11 cellular contexts compared by ENCODE assay signal in genomic region chr2:105873281-105873680, GRCh38.
DNase-seq lines count a peak whose midpoint lies in the region; ATAC-seq and TF ChIP-seq lines count a peak whose summit lies in the region.
"Had no signal": no experiment of that assay in that cellular context is flagged by ENCODE, and none has a peak within 500 bp of the region (broad histone marks: within the 10 kb centered on the region; RNA-seq: fewer than 3 reads in every experiment).

No MANE protein-coding gene starts in this region.

- WGBS in stomach, 5 donors: 65 to 84% (median 79%) methylated on average over 5 of the region's 5 CpGs

- TF ChIP-seq CTCF in stomach (IDR thresholded peaks at IDR 0.05) (no peak), left lung (IDR thresholded peaks at IDR 0.05) (no peak)

- CTCF ChIA-PET in activated CD4-positive, alpha-beta T cell treated with anti-CD3 and anti-CD28 coated beads for 36 hours (lab: Charles Lee): interaction anchor here (0.6 to 1.1 kb wide), 3 partner anchors 8 to 159 kb away, joined by 3 to 4 read pairs (median 3); no protein-coding TSS in a partner anchor

- no peak for TF ChIP-seq EP300 in stomach (IDR thresholded peaks at IDR 0.05)

- H3K27ac ChIP-seq in stomach (peak overlapping the region in 1 of 5 donors; percentile 7), left lung (no peak overlapping the region)
- H3K27ac ChIP-seq: coronary artery had no signal

- H3K36me3 ChIP-seq in stomach (peaks cover 0 to 8% (median 3%) of the 10 kb centered on the region in 4 donors), left lung (no peaks in the 10 kb centered on the region)
- H3K36me3 ChIP-seq: HAP-1 had no signal

- peaks cover 65% of the 10 kb centered on the region for H3K36me3 Mint-ChIP-seq in activated CD4-positive, alpha-beta T cell treated with anti-CD3 and anti-CD28 coated beads for 36 hours (ENCODE audit: low read depth)

- no peaks in the 10 kb centered on the region for H3K9me3 Mint-ChIP-seq in activated CD4-positive, alpha-beta T cell treated with anti-CD3 and anti-CD28 coated beads for 36 hours (ENCODE audit: low read depth)

- intact Hi-C loops in activated CD4-positive, alpha-beta T cell treated with anti-CD3 and anti-CD28 coated beads for 36 hours (cut with DNase I, micrococcal nuclease): loop anchor here in 1 of 2 experiments (2.0 to 5.0 kb wide), 2 partner anchors 16 to 54 kb away; no protein-coding TSS in a partner anchor
- intact Hi-C loops in stomach (cut with DNase I; ENCODE audit: low total_unique reads) (loop anchor here (10.0 kb wide), 1 partner anchor 192 kb away; a partner anchor contains a TSS), left lung (cut with DNase I) (no loop called here)

- ATAC-seq in activated CD4-positive, alpha-beta T cell treated with anti-CD3 and anti-CD28 coated beads for 36 hours: peak; percentile 6
- ATAC-seq in HG02870 (IDR thresholded peaks at IDR 0.05; ENCODE audit: unreplicated experiment) (peak; percentile 13), HG03469 (IDR thresholded peaks at IDR 0.05; ENCODE audit: unreplicated experiment) (no peak), left lung (no peak)
- ATAC-seq in stimulated activated naive CD8-positive, alpha-beta T cell treated with anti-CD3 and anti-CD28 coated beads, Interleukin-15, Interleukin-2, amounts not matched to agents 100 U/mL and 50 U/mL, for 24 hours: peak; percentile 15

- H3K4me3 Mint-ChIP-seq in activated CD4-positive, alpha-beta T cell treated with anti-CD3 and anti-CD28 coated beads for 36 hours: peak overlapping the region; percentile 51

- no peak for DNase-seq in activated CD4-positive, alpha-beta T cell treated with anti-CD3 and anti-CD28 coated beads for 36 hours
- DNase-seq in activated CD4-positive, alpha-beta T cell treated with anti-CD3 and anti-CD28 coated beads, Interleukin-2, amount 50 U/mL, for 48 hours: no peak
- DNase-seq in amniotic epithelial cell (ENCODE audit: low read depth) (peak; percentile 63), stomach (no peak), left lung (no peak)
- DNase-seq in stimulated activated naive CD8-positive, alpha-beta T cell treated with anti-CD3 and anti-CD28 coated beads, Interleukin-15, Interleukin-2, amounts not matched to agents 100 U/mL and 50 U/mL, for 24 hours: no peak
- DNase-seq: KG1 had no signal

- H3K4me1 Mint-ChIP-seq in activated CD4-positive, alpha-beta T cell treated with anti-CD3 and anti-CD28 coated beads for 36 hours: peaks cover 99% of the 10 kb centered on the region

- H3K4me1 ChIP-seq in stomach: peaks cover 18 to 81% (median 49%) of the 10 kb centered on the region in 4 donors
- H3K4me1 ChIP-seq in left lung: peaks cover 0 to 22% of the 10 kb centered on the region in 2 donors

- H3K27me3 Mint-ChIP-seq in activated CD4-positive, alpha-beta T cell treated with anti-CD3 and anti-CD28 coated beads for 36 hours: no peaks in the 10 kb centered on the region

- no peaks in the 10 kb centered on the region for H3K9me3 ChIP-seq in stomach
- no peaks in the 10 kb centered on the region for H3K9me3 ChIP-seq in left lung
- H3K9me3 ChIP-seq: HAP-1 had no signal

- TF ChIP-seq POLR2A in stomach (IDR thresholded peaks at IDR 0.05): no peak

- H3K27me3 ChIP-seq in stomach (no peaks in the 10 kb centered on the region), left lung (no peaks in the 10 kb centered on the region)

- POLR2A ChIA-PET in activated CD4-positive, alpha-beta T cell treated with anti-CD3 and anti-CD28 coated beads for 36 hours (lab: Charles Lee): no interaction called here

- H3K4me3 ChIP-seq in stomach (peak overlapping the region in 1 of 4 donors; percentile 6), left lung (no peak overlapping the region)
- H3K4me3 ChIP-seq: coronary artery, HAP-1 had no signal

- peak overlapping the region; percentile 75 for H3K27ac Mint-ChIP-seq in activated CD4-positive, alpha-beta T cell treated with anti-CD3 and anti-CD28 coated beads for 36 hours

Comparison
In these comparisons a context has a peak if more than half of its experiments do, and no peak if none do; other contexts are left out.
1. ATAC-seq: peak in activated CD4-positive, alpha-beta T cell treated with anti-CD3 and anti-CD28 coated beads for 36 hours (single experiment), HG02870 (single experiment) and stimulated activated naive CD8-positive, alpha-beta T cell treated with anti-CD3 and anti-CD28 coated beads, Interleukin-15, Interleukin-2, amounts not matched to agents 100 U/mL and 50 U/mL, for 24 hours (single experiment); none in HG03469 (single experiment) and left lung (single experiment).